27 cellular contexts compared by ENCODE assay signal in the genomic region with DNA sequence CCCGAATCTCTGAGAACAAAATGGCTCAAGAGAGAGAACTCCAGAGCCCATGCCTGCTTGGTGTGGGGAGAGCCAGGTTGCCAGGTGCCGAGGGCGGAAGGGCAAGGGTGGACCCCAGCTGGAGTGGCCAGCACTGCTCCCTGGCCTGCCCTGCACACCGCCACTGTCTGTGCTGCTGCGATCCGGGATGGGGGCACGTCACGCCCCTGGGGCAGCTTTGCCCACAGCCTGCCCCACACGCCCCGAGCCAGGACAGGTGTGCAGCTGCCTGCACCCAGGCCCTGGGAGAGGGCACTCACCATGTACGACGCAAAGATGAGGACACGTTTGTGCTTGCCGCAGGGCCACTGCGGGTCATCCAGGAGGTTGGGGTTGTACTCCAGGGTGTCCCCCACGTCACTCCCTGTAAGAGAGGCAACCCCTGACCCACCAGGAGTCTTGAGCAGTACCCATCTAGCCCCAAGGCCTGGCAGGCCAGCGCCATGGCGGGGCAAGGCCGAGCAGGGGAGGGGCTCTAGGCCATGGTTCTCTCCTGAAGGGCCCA. TPM values are rescaled to one million over a fixed set of nuclear protein-coding genes. Genes with fewer than 3 reads are reported as not detected.
"Had no signal": no experiment of that assay in that cellular context is flagged by ENCODE, and none has a peak within 500 bp of the region (broad histone marks: within the 10 kb centered on the region; RNA-seq: fewer than 3 reads in every experiment).

No MANE protein-coding gene starts in this region.

- H3K27ac Mint-ChIP-seq: activated B cell treated with CpG ODN at 0.5 μM for 24 hours; activated naive CD8-positive, alpha-beta T cell treated with anti-CD3 and anti-CD28 coated beads, Interleukin-2, amount 50 U/mL, for 24 hours; T-cell had no signal

- FAIRE-seq: bronchial epithelial cell, RCC 7860, TTC549 had no signal

- DNase-seq: activated B cell treated with CpG ODN at 0.5 μM for 24 hours; activated CD4-positive, alpha-beta T cell treated with anti-CD3 and anti-CD28 coated beads for 1 hour; activated CD4-positive, alpha-beta T cell treated with anti-CD3 and anti-CD28 coated beads, Interleukin-2, amount 10 ng/mL, durations not matched to agents 24 days and 14 days; activated CD4-positive, alpha-beta T cell treated with anti-CD3 and anti-CD28 coated beads, Interleukin-2, amount 50 U/mL, for 48 hours; activated effector memory CD4-positive, alpha-beta T cell treated with anti-CD3 and anti-CD28 coated beads, Interleukin-2, amount 50 U/mL, for 16 hours; activated naive CD4-positive, alpha-beta T cell treated with Interleukin-2 at 50 U/mL for 16 hours; activated naive CD8-positive, alpha-beta T cell treated with anti-CD3 and anti-CD28 coated beads, Interleukin-2, amount 50 U/mL, for 24 hours; amniotic stem cell; body of pancreas; Karpas-422; MM.1S; NCI-H1105 treated with DMSO at 0.1 percent for 48 hours; NCI-H1436 treated with DMSO at 0.1 percent for 48 hours; NCI-H187; NCI-H2081; NCI-H446; NCI-H524; T-cell; T-helper 2 cell; T1000 had no signal

- H3K4me3 Mint-ChIP-seq: activated B cell treated with CpG ODN at 0.5 μM for 24 hours; activated CD4-positive, alpha-beta T cell treated with anti-CD3 and anti-CD28 coated beads, Interleukin-2, amount 10 ng/mL, durations not matched to agents 24 days and 14 days; activated naive CD8-positive, alpha-beta T cell treated with anti-CD3 and anti-CD28 coated beads, Interleukin-2, amount 50 U/mL, for 24 hours; central memory CD8-positive, alpha-beta T cell; T-cell had no signal

- H3K27me3 ChIP-seq: ascending aorta, body of pancreas had no signal

- H3K27me3 Mint-ChIP-seq: activated B cell treated with CpG ODN at 0.5 μM for 24 hours; activated CD4-positive, alpha-beta T cell treated with anti-CD3 and anti-CD28 coated beads, Interleukin-2, amount 10 ng/mL, durations not matched to agents 24 days and 14 days; activated naive CD8-positive, alpha-beta T cell treated with anti-CD3 and anti-CD28 coated beads, Interleukin-2, amount 50 U/mL, for 24 hours; central memory CD8-positive, alpha-beta T cell; T-cell had no signal

- ATAC-seq: activated naive CD8-positive, alpha-beta T cell treated with anti-CD3 and anti-CD28 coated beads, Interleukin-2, amount 50 U/mL, for 24 hours; body of pancreas had no signal

- H3K27ac ChIP-seq: ascending aorta, body of pancreas, SK-N-MC had no signal

- H3K9me3 ChIP-seq: ascending aorta, body of pancreas had no signal

- H3K9me3 Mint-ChIP-seq: activated B cell treated with CpG ODN at 0.5 μM for 24 hours; activated naive CD4-positive, alpha-beta T cell treated with anti-CD3 and anti-CD28 coated beads, Interleukin-2, amount 50 U/mL, for 72 hours; activated naive CD8-positive, alpha-beta T cell treated with anti-CD3 and anti-CD28 coated beads, Interleukin-2, amount 50 U/mL, for 24 hours; central memory CD8-positive, alpha-beta T cell; T-cell had no signal

- H3K4me3 ChIP-seq: ascending aorta, body of pancreas, SK-N-MC had no signal

RNA-seq across cellular contexts. Expression of a gene that starts 34.6 kb away (rescaled TPM):
- total RNA-seq: activated B cell treated with CpG ODN at 0.5 μM for 24 hours; activated CD4-positive, alpha-beta T cell treated with anti-CD3 and anti-CD28 coated beads, Interleukin-2, amount 10 ng/mL, durations not matched to agents 24 days and 14 days; activated naive CD4-positive, alpha-beta T cell treated with anti-CD3 and anti-CD28 coated beads, Interleukin-2, amount 50 U/mL, for 72 hours; ascending aorta; T-cell had no signal
